8 cellular contexts compared by ENCODE assay signal in genomic region chr7:94395141-94396041, GRCh38. TPM values are rescaled to one million over a fixed set of nuclear protein-coding genes. Genes with fewer than 3 reads are reported as not detected.
DNase-seq lines count a peak whose midpoint lies in the region; ATAC-seq and TF ChIP-seq lines count a peak whose summit lies in the region.

No MANE protein-coding gene starts in this region.

- peak overlapping the region; percentile 14; the same call in 1 of the 2 replicates for H3K27ac ChIP-seq in HUES64 (ENCODE audit: low read depth, low read length)
- H3K27ac ChIP-seq in OCI-LY3 (ENCODE audit: low read length) = no peak overlapping the region
- H3K27ac ChIP-seq in smooth muscle cell (ENCODE audit: low read depth) = peak overlapping the region; percentile 99

- H3K79me2 ChIP-seq in OCI-LY3 (ENCODE audit: low read length) (no peaks in the 10 kb centered on the region), smooth muscle cell (ENCODE audit: low read depth) (peaks cover 60% of the 10 kb centered on the region)

- peak overlapping the region; percentile 76 for H3K4me3 Mint-ChIP-seq in activated CD4-positive, alpha-beta T cell treated with anti-CD3 and anti-CD28 coated beads, Interleukin-2, amount 10 ng/mL, durations not matched to agents 24 days and 14 days
- H3K4me3 Mint-ChIP-seq in immature natural killer cell = peak overlapping the region in 3 of 5 donors; percentile 48 to 85 (median 76)

- H3K36me3 ChIP-seq in HUES64 (ENCODE audit: insufficient read depth, low read length) (peaks cover 28% of the 10 kb centered on the region), OCI-LY3 (replicated peaks; ENCODE audit: low read depth, low read length) (no peaks in the 10 kb centered on the region), smooth muscle cell (ENCODE audit: low read depth) (peaks cover 11% of the 10 kb centered on the region)

- WGBS in HUES64 = 11% methylated on average over 14 of the region's 14 CpGs
- WGBS in smooth muscle cell (ENCODE audit: low lambda C conversion rate) = 7% methylated on average over 14 of the region's 14 CpGs

- no peaks in the 10 kb centered on the region for H3K9me3 Mint-ChIP-seq in activated CD4-positive, alpha-beta T cell treated with anti-CD3 and anti-CD28 coated beads, Interleukin-2, amount 10 ng/mL, durations not matched to agents 24 days and 14 days
- H3K9me3 Mint-ChIP-seq in immature natural killer cell = no peaks in the 10 kb centered on the region

- H3K4me1 ChIP-seq in HUES64 (ENCODE audit: insufficient read depth, low read length) (peaks cover 28% of the 10 kb centered on the region), OCI-LY3 (ENCODE audit: low read length) (peaks cover 15% of the 10 kb centered on the region), smooth muscle cell (ENCODE audit: low read depth) (peaks cover 28% of the 10 kb centered on the region)

- peaks cover 67% of the 10 kb centered on the region for H3F3A ChIP-seq in smooth muscle cell (ENCODE audit: low read depth)

- DNase-seq in activated CD4-positive, alpha-beta T cell treated with anti-CD3 and anti-CD28 coated beads, Interleukin-2, amount 10 ng/mL, durations not matched to agents 24 days and 14 days = peak; percentile 85
- no peak for DNase-seq in activated CD4-positive, alpha-beta T cell treated with anti-CD3 and anti-CD28 coated beads, Interleukin-2, amount 50 U/mL, for 1 hour
- DNase-seq in T47D (ENCODE audit: low read depth in 1 of 2, low spot score in 1 of 2) = peak; percentile 45 to 75
- DNase-seq in immature natural killer cell = peak; percentile 7 to 61 (median 15)
- DNase-seq in smooth muscle cell (lab: John Stamatoyannopoulos, UW; ENCODE audit: unreplicated experiment) = no peak

- H3K9ac ChIP-seq in HUES64 (ENCODE audit: low read depth, low read length) = peak overlapping the region; percentile 73
- H3K9ac ChIP-seq in OCI-LY3 (ENCODE audit: low read length) = peak overlapping the region; percentile 37
- peak overlapping the region; percentile 96 for H3K9ac ChIP-seq in smooth muscle cell (ENCODE audit: low read depth)

- H3K4me1 Mint-ChIP-seq in activated CD4-positive, alpha-beta T cell treated with anti-CD3 and anti-CD28 coated beads, Interleukin-2, amount 10 ng/mL, durations not matched to agents 24 days and 14 days = peaks cover 28% of the 10 kb centered on the region
- H3K4me1 Mint-ChIP-seq in immature natural killer cell = peaks cover 6 to 27% of the 10 kb centered on the region in 2 donors

- intact Hi-C loops in activated CD4-positive, alpha-beta T cell treated with anti-CD3 and anti-CD28 coated beads, Interleukin-2, amount 10 ng/mL, durations not matched to agents 24 days and 14 days (cut with micrococcal nuclease) = loop anchor here (1.0 to 10.0 kb wide), 6 partner anchors 221 to 1148 kb away; partner anchors contain the start of gene BET1

- H4K20me1 ChIP-seq in OCI-LY3 (ENCODE audit: insufficient read depth, low read length) (no peaks in the 10 kb centered on the region), smooth muscle cell (ENCODE audit: low read depth) (peaks cover 57% of the 10 kb centered on the region)

- no peaks in the 10 kb centered on the region for H3K36me3 Mint-ChIP-seq in activated CD4-positive, alpha-beta T cell treated with anti-CD3 and anti-CD28 coated beads, Interleukin-2, amount 10 ng/mL, durations not matched to agents 24 days and 14 days (ENCODE audit: low read depth)
- H3K36me3 Mint-ChIP-seq in immature natural killer cell = no peaks in the 10 kb centered on the region

- H3K27ac Mint-ChIP-seq in activated CD4-positive, alpha-beta T cell treated with anti-CD3 and anti-CD28 coated beads, Interleukin-2, amount 10 ng/mL, durations not matched to agents 24 days and 14 days = peak overlapping the region; percentile 65
- H3K27ac Mint-ChIP-seq in immature natural killer cell = peak overlapping the region in 1 of 6 donors; percentile 88

- peaks cover 2% of the 10 kb centered on the region for H3K27me3 Mint-ChIP-seq in activated CD4-positive, alpha-beta T cell treated with anti-CD3 and anti-CD28 coated beads, Interleukin-2, amount 10 ng/mL, durations not matched to agents 24 days and 14 days
- H3K27me3 Mint-ChIP-seq in immature natural killer cell (ENCODE audit: low read depth in 3 of 3) = peaks cover 2 to 14% (median 6%) of the 10 kb centered on the region in 3 donors

- peak overlapping the region; percentile 63 for H3K4me3 ChIP-seq in HUES64 (ENCODE audit: low read length)
- H3K4me3 ChIP-seq in OCI-LY3 (ENCODE audit: low read length) = peak overlapping the region; percentile 69
- peak overlapping the region; percentile 72 for H3K4me3 ChIP-seq in smooth muscle cell

- peak; percentile 90 for ATAC-seq in GM21723 (IDR thresholded peaks at IDR 0.05; ENCODE audit: unreplicated experiment)

- H2AFZ ChIP-seq in OCI-LY3 (ENCODE audit: low read depth, low read length) (peak overlapping the region; percentile 93), smooth muscle cell (ENCODE audit: low read depth) (no peak overlapping the region)

- TF ChIP-seq CTCF in OCI-LY3 (IDR thresholded peaks at IDR 0.05; ENCODE audit: low read depth, low read length) (peak; percentile 91), smooth muscle cell (IDR thresholded peaks at IDR 0.05; ENCODE audit: borderline replicate concordance, insufficient read depth, poor library complexity, severe bottlenecking) (peak; percentile 82)

- in situ Hi-C loops in T47D (cut with HindIII; ENCODE audit: low pct_unique_long_range_greater_than_20kb, low sequenced_read_pairs) = no loop called here

- H3K27me3 ChIP-seq in HUES64 (ENCODE audit: insufficient read depth, low read length) (0 out of 2 replicates have a peak, but pooled peaks cover 6% of the 10 kb centered on the region), OCI-LY3 (ENCODE audit: low read depth, low read length) (no peaks in the 10 kb centered on the region), smooth muscle cell (ENCODE audit: low read depth) (no peaks in the 10 kb centered on the region)

- H3K9me3 ChIP-seq in HUES64 (ENCODE audit: insufficient read depth, low read depth, low read length) (no peaks in the 10 kb centered on the region), OCI-LY3 (ENCODE audit: insufficient read depth, low read length) (no peaks in the 10 kb centered on the region), smooth muscle cell (replicated peaks; ENCODE audit: low read depth) (no peaks in the 10 kb centered on the region)

- H3K4me2 ChIP-seq in OCI-LY3 (ENCODE audit: low read length) = peak overlapping the region; percentile 72
- peak overlapping the region; percentile 97 for H3K4me2 ChIP-seq in smooth muscle cell

RNA-seq across cellular contexts. Expression of gene COL1A2, which starts 0.7 kb away (rescaled TPM):
- total RNA-seq in activated CD4-positive, alpha-beta T cell treated with anti-CD3 and anti-CD28 coated beads, Interleukin-2, amount 10 ng/mL, durations not matched to agents 24 days and 14 days = 6.0 and 6.5 TPM in 2 replicates
- 44.4 TPM for polyA plus RNA-seq in HUES64 (2013, experiment 1 of 2)
- polyA plus RNA-seq in HUES64 (2013, experiment 2 of 2) = 62.5 TPM
- polyA plus RNA-seq in immature natural killer cell (not detected), smooth muscle cell (7,069 and 10,006 TPM in 2 replicates)
- 4,221 and 4,749 TPM in 2 replicates for total RNA-seq in smooth muscle cell

Comparison
In these comparisons a context has a peak if more than half of its experiments do, and no peak if none do; other contexts are left out.
1. DNase-seq: peak in activated CD4-positive, alpha-beta T cell treated with anti-CD3 and anti-CD28 coated beads, Interleukin-2, amount 10 ng/mL, durations not matched to agents 24 days and 14 days (single experiment), T47D (2 of 2) and immature natural killer cell (3 of 3); none in activated CD4-positive, alpha-beta T cell treated with anti-CD3 and anti-CD28 coated beads, Interleukin-2, amount 50 U/mL, for 1 hour (single experiment) and smooth muscle cell (single experiment).
2. H3K9ac ChIP-seq: peak in every context shown above with its lines; median percentile 96 in smooth muscle cell; 73 in HUES64; 37 in OCI-LY3.
3. RNA of gene COL1A2, which starts 0.7 kb away (total RNA-seq): 4,221 to 4,749 TPM in smooth muscle cell; 6.0 to 6.5 TPM in activated CD4-positive, alpha-beta T cell treated with anti-CD3 and anti-CD28 coated beads, Interleukin-2, amount 10 ng/mL, durations not matched to agents 24 days and 14 days; every median in the first group is over 100 times any median in the second.
4. Peak in every context shown above with its lines, with median percentiles within 50 percentile points of each other: H3K4me3 ChIP-seq.